Comparison of ENCODE assay signal across 26 cellular contexts in the genomic region with DNA sequence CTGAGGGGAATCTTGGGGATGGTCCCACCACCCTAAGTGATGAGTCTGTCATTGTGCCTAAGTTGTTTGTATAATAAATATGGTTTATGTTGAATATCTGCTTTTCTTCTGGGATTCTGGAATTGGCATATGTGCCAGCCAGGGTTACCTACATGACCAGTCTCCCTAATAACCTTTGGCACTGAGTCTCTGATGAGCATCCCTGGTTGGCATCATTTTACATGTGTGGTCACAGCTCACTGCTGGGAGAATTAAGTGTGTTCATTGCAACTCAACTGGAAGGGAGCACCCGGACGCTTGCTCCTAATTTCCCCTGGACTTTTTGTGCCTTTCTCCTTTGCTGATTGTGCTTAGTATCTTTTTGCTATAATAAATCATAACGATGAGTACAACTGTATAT.
"Had no signal": no experiment of that assay in that cellular context is flagged by ENCODE, and none has a peak within 500 bp of the region (broad histone marks: within the 10 kb centered on the region; RNA-seq: fewer than 3 reads in every experiment).

No MANE protein-coding gene starts in this region.

- H3K36me3 ChIP-seq: breast epithelium, esophagus squamous epithelium, left ventricle myocardium inferior, neutrophil, upper lobe of left lung, vagina had no signal

- H3K9me3 ChIP-seq: breast epithelium, esophagus squamous epithelium, left ventricle myocardium inferior, mucosa of descending colon, neutrophil, upper lobe of left lung, vagina had no signal

- H3K27ac ChIP-seq: breast epithelium, epithelial cell of prostate, esophagus squamous epithelium, left ventricle myocardium inferior, neutrophil, skin epidermis, upper lobe of left lung, vagina had no signal

- H3K27ac Mint-ChIP-seq: activated CD4-positive, alpha-beta T cell treated with anti-CD3 and anti-CD28 coated beads, Interleukin-2, amount 10 ng/mL, durations not matched to agents 7 days and 5 days; activated CD8-positive, alpha-beta T cell treated with anti-CD3 and anti-CD28 coated beads for 36 hours; activated naive CD4-positive, alpha-beta T cell treated with anti-CD3 and anti-CD28 coated beads, Interleukin-2, amount 50 U/mL, for 72 hours; dendritic cell treated with granulocyte-macrophage colony-stimulating factor and Interleukin-4, amounts not matched to agents 40 ng/mL and 50 ng/mL, for 4 days; natural killer cell treated with Interleukin-12 subunit alpha and Interleukin-12 subunit beta and Interleukin-15 and Interleukin-18, amount 100 ng/mL, for 72 hours; WTC11 had no signal

- ATAC-seq: activated CD8-positive, alpha-beta T cell treated with anti-CD3 and anti-CD28 coated beads for 36 hours; activated naive CD4-positive, alpha-beta T cell treated with anti-CD3 and anti-CD28 coated beads, Interleukin-2, amount 50 U/mL, for 72 hours; mucosa of descending colon; natural killer cell treated with Interleukin-12 subunit alpha and Interleukin-12 subunit beta and Interleukin-15 and Interleukin-18, amount 100 ng/mL, for 72 hours; sciatic nerve; stimulated activated naive CD8-positive, alpha-beta T cell treated with anti-CD3 and anti-CD28 coated beads, Interleukin-15, Interleukin-2, amounts not matched to agents 100 U/mL and 50 U/mL, for 24 hours; WTC11 had no signal

- H3K4me3 Mint-ChIP-seq: activated CD4-positive, alpha-beta T cell treated with anti-CD3 and anti-CD28 coated beads, Interleukin-2, amount 10 ng/mL, durations not matched to agents 7 days and 5 days; activated CD8-positive, alpha-beta T cell treated with anti-CD3 and anti-CD28 coated beads for 36 hours; central memory CD8-positive, alpha-beta T cell; dendritic cell treated with granulocyte-macrophage colony-stimulating factor and Interleukin-4, amounts not matched to agents 40 ng/mL and 50 ng/mL, for 4 days; natural killer cell treated with Interleukin-12 subunit alpha and Interleukin-12 subunit beta and Interleukin-15 and Interleukin-18, amount 100 ng/mL, for 72 hours; WTC11 had no signal

- H3K4me3 ChIP-seq: breast epithelium, esophagus squamous epithelium, left ventricle myocardium inferior, mucosa of descending colon, skin epidermis, upper lobe of left lung, vagina had no signal

- DNase-seq: activated CD4-positive, alpha-beta T cell treated with anti-CD3 and anti-CD28 coated beads for 1 hour; activated CD4-positive, alpha-beta T cell treated with anti-CD3 and anti-CD28 coated beads, Interleukin-2, amount 10 ng/mL, durations not matched to agents 7 days and 5 days; activated CD8-positive, alpha-beta T cell treated with anti-CD3 and anti-CD28 coated beads for 36 hours; activated naive CD4-positive, alpha-beta T cell; activated T-cell treated with anti-CD3 and anti-CD28 coated beads, Interleukin-2, amount 50 U/mL, for 48 hours; esophagus squamous epithelium; kidney glomerular epithelial cell; left ventricle myocardium inferior; mucosa of descending colon; stimulated activated CD4-positive, alpha-beta T cell treated with anti-CD3 and anti-CD28 coated beads, Interleukin-12 subunit alpha, Interleukin-12 subunit beta, amount 100 ng/mL, for 4 hours; stimulated activated CD4-positive, alpha-beta T cell treated with anti-CD3 and anti-CD28 coated beads, Interleukin-4, amount 100 ng/mL, for 1 hour; stimulated activated naive CD8-positive, alpha-beta T cell treated with anti-CD3 and anti-CD28 coated beads, Interleukin-15, Interleukin-2, amounts not matched to agents 100 U/mL and 50 U/mL, for 24 hours; substantia nigra; T-helper 2 cell; upper lobe of left lung had no signal

- H3K27me3 Mint-ChIP-seq: activated CD4-positive, alpha-beta T cell treated with anti-CD3 and anti-CD28 coated beads, Interleukin-2, amount 10 ng/mL, durations not matched to agents 7 days and 5 days; activated CD8-positive, alpha-beta T cell treated with anti-CD3 and anti-CD28 coated beads for 36 hours; central memory CD8-positive, alpha-beta T cell; dendritic cell treated with granulocyte-macrophage colony-stimulating factor and Interleukin-4, amounts not matched to agents 40 ng/mL and 50 ng/mL, for 4 days; natural killer cell treated with Interleukin-12 subunit alpha and Interleukin-12 subunit beta and Interleukin-15 and Interleukin-18, amount 100 ng/mL, for 72 hours had no signal

- H3K9me3 Mint-ChIP-seq: activated CD4-positive, alpha-beta T cell treated with anti-CD3 and anti-CD28 coated beads, Interleukin-2, amount 10 ng/mL, durations not matched to agents 7 days and 5 days; activated CD8-positive, alpha-beta T cell treated with anti-CD3 and anti-CD28 coated beads for 36 hours; activated naive CD4-positive, alpha-beta T cell treated with anti-CD3 and anti-CD28 coated beads, Interleukin-2, amount 50 U/mL, for 72 hours; central memory CD8-positive, alpha-beta T cell; dendritic cell treated with granulocyte-macrophage colony-stimulating factor and Interleukin-4, amounts not matched to agents 40 ng/mL and 50 ng/mL, for 4 days; natural killer cell treated with Interleukin-12 subunit alpha and Interleukin-12 subunit beta and Interleukin-15 and Interleukin-18, amount 100 ng/mL, for 72 hours had no signal

- H3K4me1 ChIP-seq: breast epithelium had no signal

- H3K27me3 ChIP-seq: breast epithelium, esophagus squamous epithelium, neutrophil, upper lobe of left lung, vagina had no signal

- H3K36me3 Mint-ChIP-seq: activated naive CD4-positive, alpha-beta T cell treated with anti-CD3 and anti-CD28 coated beads, Interleukin-2, amount 50 U/mL, for 72 hours; natural killer cell treated with Interleukin-12 subunit alpha and Interleukin-12 subunit beta and Interleukin-15 and Interleukin-18, amount 100 ng/mL, for 72 hours; WTC11 had no signal
